Comparison of ENCODE assay signal across 8 cellular contexts in the genomic region with DNA sequence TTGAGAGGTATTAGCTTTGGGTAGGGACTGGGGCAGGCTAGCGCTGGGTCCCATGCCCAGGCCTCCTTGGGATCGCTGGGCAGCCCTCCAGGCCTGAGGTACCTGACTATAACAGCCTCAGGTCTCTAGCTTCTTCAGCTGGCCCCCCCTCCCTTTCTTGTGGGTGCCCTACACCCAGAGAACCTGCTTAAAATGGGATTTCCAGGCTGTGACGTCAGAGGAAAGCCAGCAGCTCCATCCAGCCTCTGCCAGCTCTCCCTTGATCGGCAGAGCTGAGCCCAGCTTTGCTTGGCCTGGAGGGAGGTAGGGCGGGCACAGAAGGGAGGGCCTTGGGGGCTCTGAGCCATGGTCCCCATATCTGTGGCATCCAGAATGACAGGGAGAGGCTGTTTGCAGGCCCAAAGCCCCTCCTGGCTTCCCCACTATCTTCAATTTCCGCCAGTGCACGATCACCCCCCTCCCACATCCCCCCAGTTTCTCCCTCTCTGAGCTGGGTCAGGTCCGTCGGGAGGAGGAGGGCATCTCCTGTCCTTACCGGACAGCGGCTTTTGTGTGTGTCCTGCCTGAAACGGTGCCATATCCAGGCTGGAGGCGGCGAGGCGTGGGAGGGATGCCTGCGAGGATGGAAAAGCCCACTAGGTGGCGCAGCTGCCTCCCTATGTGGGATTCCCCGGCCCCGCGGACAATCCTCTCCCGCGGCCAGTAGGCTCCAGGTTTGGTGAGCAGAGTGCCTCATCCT. TPM values are rescaled to one million over a fixed set of nuclear protein-coding genes. Genes with fewer than 3 reads are reported as not detected.
A peak's percentile ranks its signal among the peaks of the same experiment; 100 is the strongest.
DNase-seq lines count a peak whose midpoint lies in the region; ATAC-seq and TF ChIP-seq lines count a peak whose summit lies in the region.

No MANE protein-coding gene starts in this region.

- peak overlapping the region in 2 of 10 donors; percentile 0 to 8 for H3K4me3 ChIP-seq in heart right ventricle

- H3K4me3 Mint-ChIP-seq in T-helper 17 cell = peak overlapping the region; percentile 50

- peak; percentile 85 for ATAC-seq in T-helper 17 cell
- ATAC-seq in heart right ventricle = peak; percentile 86 to 96 (median 94)
- no peak for ATAC-seq in HG02623 (IDR thresholded peaks at IDR 0.05; ENCODE audit: unreplicated experiment)

- peak; percentile 24 for DNase-seq in DMS153 treated with DMSO at 0.1 percent for 48 hours (lab: John Stamatoyannopoulos, UW; ENCODE audit: unreplicated experiment)
- peak; percentile 91 for DNase-seq in GOT3 (lab: John Stamatoyannopoulos, UW)
- peak; percentile 71 for DNase-seq in NCI-H1092 treated with DMSO at 0.1 percent for 48 hours (lab: John Stamatoyannopoulos, UW)
- DNase-seq in T-helper 17 cell = peak; percentile 66 to 68 (median 68)
- peak; percentile 71 for DNase-seq in amniotic epithelial cell (ENCODE audit: low read depth)
- peak; percentile 90 to 91 for DNase-seq in heart right ventricle
- DNase-seq in putamen (ENCODE audit: low spot score) = peak; percentile 76

- intact Hi-C loops in heart right ventricle (cut with DNase I) = loop anchor here in 8 of 10 donors (1.0 to 5.0 kb wide), 4 partner anchors 53 to 98 kb away; no protein-coding TSS in a partner anchor

- TF ChIP-seq CTCF in heart right ventricle (IDR thresholded peaks at IDR 0.05) = peak; percentile 94 to 99 (median 96)

- no peaks in the 10 kb centered on the region for H3K9me3 ChIP-seq in T-helper 17 cell (ENCODE audit: control insufficient read depth, low read length, poor library complexity, severe bottlenecking)
- H3K9me3 ChIP-seq in heart right ventricle = no peaks in the 10 kb centered on the region

- WGBS in heart right ventricle, 2 donors = 16% methylated on average over 22 of the region's 22 CpGs

- H3K27ac ChIP-seq in heart right ventricle = no peak overlapping the region

- peaks cover 0 to under 1% (median 0%) of the 10 kb centered on the region in 9 donors for H3K36me3 ChIP-seq in heart right ventricle

- H3K27me3 ChIP-seq in heart right ventricle = no peaks in the 10 kb centered on the region

- H3K36me3 Mint-ChIP-seq in T-helper 17 cell (ENCODE audit: low read depth) = no peaks in the 10 kb centered on the region

- peaks cover 10% of the 10 kb centered on the region for H3K4me1 Mint-ChIP-seq in T-helper 17 cell

- no peak overlapping the region for H3K27ac Mint-ChIP-seq in T-helper 17 cell

- peaks cover 0 to 12% (median 9%) of the 10 kb centered on the region in 9 donors for H3K4me1 ChIP-seq in heart right ventricle

- peaks cover 6% of the 10 kb centered on the region for H3K27me3 Mint-ChIP-seq in T-helper 17 cell

RNA-seq across cellular contexts. Expression of gene REEP2, which starts 10.8 kb away (rescaled TPM):
- total RNA-seq in T-helper 17 cell = under 1 TPM in 1 of 2 donors, not detected in 1; 0.40 TPM
- 10 to 100 TPM in 2 of 10 donors, 1 to 10 TPM in 8; 2.0 to 17.3 (median 8.0) TPM for total RNA-seq in heart right ventricle
- polyA plus RNA-seq in heart right ventricle = 10 to 100 TPM in 1 of 2 donors, 1 to 10 TPM in 1; 2.3 to 10.8 TPM

RNA-seq across cellular contexts. Expression of gene EGR1, which starts 15.6 kb away (rescaled TPM):
- 10 to 100 TPM; 24.2 to 30.6 TPM for total RNA-seq in T-helper 17 cell
- total RNA-seq in heart right ventricle = 100 to 1,000 TPM in 1 of 10 donors, 10 to 100 TPM in 8, 1 to 10 TPM in 1; 5.2 to 164 (median 40.8) TPM
- polyA plus RNA-seq in heart right ventricle = 10 to 100 TPM; 10.8 to 14.5 TPM

Comparison
In these comparisons a context has a peak if more than half of its experiments do, and no peak if none do; other contexts are left out.
1. DNase-seq: peak in every context shown above with its lines; median percentile 91 in GOT3; 90 in heart right ventricle; 76 in putamen; 71 in NCI-H1092 treated with DMSO at 0.1 percent for 48 hours; 71 in amniotic epithelial cell; 68 in T-helper 17 cell; 24 in DMS153 treated with DMSO at 0.1 percent for 48 hours.